In the genomic region with DNA sequence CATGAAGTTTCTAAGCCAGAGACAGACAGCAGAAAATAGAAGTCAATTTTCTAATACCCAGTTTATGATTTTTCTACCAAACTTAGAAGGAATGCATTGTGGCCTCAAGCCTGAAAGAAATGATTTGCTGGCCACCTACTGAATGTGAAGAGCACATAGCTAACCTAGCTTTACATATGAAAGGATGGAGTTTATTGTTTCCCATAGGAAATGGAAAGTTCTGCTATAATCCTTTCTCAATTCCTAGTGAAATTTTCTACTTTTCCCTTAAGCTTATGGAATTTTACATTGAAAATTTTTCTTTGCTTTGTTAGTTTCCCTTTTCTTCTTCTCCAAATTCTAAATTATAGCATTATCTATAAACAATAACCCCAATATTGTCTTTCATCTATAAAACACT, we compare ENCODE assay signal across 1 cellular context.
TF ChIP-seq lines count a peak whose summit lies in the region.

No MANE protein-coding gene starts in this region.

TF ChIP-seq in WTC11, 78 proteins besides CTCF, POLR2A, EP300 and RAD21 (continued from another document):
- TF ChIP-seq, protein P1, sequence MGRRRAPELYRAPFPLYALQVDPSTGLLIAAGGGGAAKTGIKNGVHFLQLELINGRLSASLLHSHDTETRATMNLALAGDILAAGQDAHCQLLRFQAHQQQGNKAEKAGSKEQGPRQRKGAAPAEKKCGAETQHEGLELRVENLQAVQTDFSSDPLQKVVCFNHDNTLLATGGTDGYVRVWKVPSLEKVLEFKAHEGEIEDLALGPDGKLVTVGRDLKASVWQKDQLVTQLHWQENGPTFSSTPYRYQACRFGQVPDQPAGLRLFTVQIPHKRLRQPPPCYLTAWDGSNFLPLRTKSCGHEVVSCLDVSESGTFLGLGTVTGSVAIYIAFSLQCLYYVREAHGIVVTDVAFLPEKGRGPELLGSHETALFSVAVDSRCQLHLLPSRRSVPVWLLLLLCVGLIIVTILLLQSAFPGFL (CRISPR knock-in tag; IDR thresholded peaks at IDR 0.05; ENCODE audit: borderline replicate concordance) = no peak
- no peak for TF ChIP-seq RORB (CRISPR knock-in tag; IDR thresholded peaks at IDR 0.05)
- TF ChIP-seq, protein P2, sequence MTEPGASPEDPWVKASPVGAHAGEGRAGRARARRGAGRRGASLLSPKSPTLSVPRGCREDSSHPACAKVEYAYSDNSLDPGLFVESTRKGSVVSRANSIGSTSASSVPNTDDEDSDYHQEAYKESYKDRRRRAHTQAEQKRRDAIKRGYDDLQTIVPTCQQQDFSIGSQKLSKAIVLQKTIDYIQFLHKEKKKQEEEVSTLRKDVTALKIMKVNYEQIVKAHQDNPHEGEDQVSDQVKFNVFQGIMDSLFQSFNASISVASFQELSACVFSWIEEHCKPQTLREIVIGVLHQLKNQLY (CRISPR knock-in tag; IDR thresholded peaks at IDR 0.05) = no peak
- peak; percentile 77 for TF ChIP-seq ZNF317 (CRISPR knock-in tag; IDR thresholded peaks at IDR 0.05; ENCODE audit: borderline replicate concordance, low read depth)
- TF ChIP-seq, protein P3, sequence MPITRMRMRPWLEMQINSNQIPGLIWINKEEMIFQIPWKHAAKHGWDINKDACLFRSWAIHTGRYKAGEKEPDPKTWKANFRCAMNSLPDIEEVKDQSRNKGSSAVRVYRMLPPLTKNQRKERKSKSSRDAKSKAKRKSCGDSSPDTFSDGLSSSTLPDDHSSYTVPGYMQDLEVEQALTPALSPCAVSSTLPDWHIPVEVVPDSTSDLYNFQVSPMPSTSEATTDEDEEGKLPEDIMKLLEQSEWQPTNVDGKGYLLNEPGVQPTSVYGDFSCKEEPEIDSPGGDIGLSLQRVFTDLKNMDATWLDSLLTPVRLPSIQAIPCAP (CRISPR knock-in tag; IDR thresholded peaks at IDR 0.05) = no peak
- no peak for TF ChIP-seq NR3C1 (CRISPR knock-in tag; conservative IDR thresholded peaks at IDR 0.05; ENCODE audit: low read depth)
- TF ChIP-seq ZNF232 (CRISPR knock-in tag; IDR thresholded peaks at IDR 0.05) = no peak
